ENCODE assay signal across 7 cellular contexts in genomic region chr22:37198290-37199102, GRCh38. TPM values are rescaled to one million over a fixed set of nuclear protein-coding genes. Genes with fewer than 3 reads are reported as not detected.
DNase-seq lines count a peak whose midpoint lies in the region; FAIRE-seq and TF ChIP-seq lines count a peak whose summit lies in the region.

No MANE protein-coding gene starts in this region.

- H3K79me2 ChIP-seq in neural cell (replicated peaks; ENCODE audit: insufficient read depth, low read length) = no peaks in the 10 kb centered on the region

- peak overlapping the region; percentile 92 for H3K27ac Mint-ChIP-seq in stimulated activated naive CD8-positive, alpha-beta T cell treated with anti-CD3 and anti-CD28 coated beads, Interleukin-15, Interleukin-2, amounts not matched to agents 100 ng/mL and 50 ng/mL, for 24 hours

- H3K4me3 Mint-ChIP-seq in stimulated activated naive CD8-positive, alpha-beta T cell treated with anti-CD3 and anti-CD28 coated beads, Interleukin-15, Interleukin-2, amounts not matched to agents 100 ng/mL and 50 ng/mL, for 24 hours = peak overlapping the region; percentile 86

- H3K9me3 ChIP-seq in HUES64 (ENCODE audit: insufficient read depth, low read depth, low read length) (peaks cover 2% of the 10 kb centered on the region; the same call in 1 of the 2 replicates), SJCRH30 (replicated peaks) (no peaks in the 10 kb centered on the region), neural cell (ENCODE audit: low read length) (no peaks in the 10 kb centered on the region)

- no peaks in the 10 kb centered on the region for H4K20me1 ChIP-seq in neural cell (ENCODE audit: insufficient read depth)

- peak overlapping the region; percentile 78 for H3K27ac ChIP-seq in HUES64 (ENCODE audit: low read depth, low read length)
- H3K27ac ChIP-seq in SJCRH30 = no peak overlapping the region
- H3K27ac ChIP-seq in neural cell (ENCODE audit: low read length) = peak overlapping the region; percentile 89

- no peaks in the 10 kb centered on the region for H3K9me2 ChIP-seq in neural cell (ENCODE audit: insufficient read depth, low read length)

- no peaks in the 10 kb centered on the region for H3K27me3 Mint-ChIP-seq in stimulated activated naive CD8-positive, alpha-beta T cell treated with anti-CD3 and anti-CD28 coated beads, Interleukin-15, Interleukin-2, amounts not matched to agents 100 ng/mL and 50 ng/mL, for 24 hours

- peak; percentile 48 for TF ChIP-seq RAD21 in neural cell (conservative IDR thresholded peaks at IDR 0.05)

- TF ChIP-seq EP300 in neural cell (conservative IDR thresholded peaks at IDR 0.05; ENCODE audit: poor library complexity, severe bottlenecking) = peak; percentile 52

- H3K4me3 ChIP-seq in HUES64 (ENCODE audit: low read length) (peak overlapping the region; percentile 81), SJCRH30 (peak overlapping the region; percentile 47), foreskin fibroblast (ENCODE audit: low read depth in 1 of 2, low read length in 2 of 2) (peak overlapping the region; percentile 72 to 84), neural cell (ENCODE audit: low read length) (peak overlapping the region; percentile 73)

- H3K9me3 Mint-ChIP-seq in stimulated activated naive CD8-positive, alpha-beta T cell treated with anti-CD3 and anti-CD28 coated beads, Interleukin-15, Interleukin-2, amounts not matched to agents 100 ng/mL and 50 ng/mL, for 24 hours = no peaks in the 10 kb centered on the region

- H3K4me1 ChIP-seq in HUES64 (ENCODE audit: insufficient read depth, low read length) (peaks cover 14% of the 10 kb centered on the region), SJCRH30 (no peaks in the 10 kb centered on the region)

- peak; percentile 88 for FAIRE-seq in GM12891 (lab: Jason Lieb, UNC)

- WGBS in HUES64 = 8% methylated on average over 51 of the region's 51 CpGs

- H3K36me3 ChIP-seq in HUES64 (ENCODE audit: insufficient read depth, low read length) (no peaks in the 10 kb centered on the region), SJCRH30 (no peaks in the 10 kb centered on the region), neural cell (ENCODE audit: insufficient read depth, low read length) (no peaks in the 10 kb centered on the region)

- H3K9ac ChIP-seq in HUES64 (ENCODE audit: low read depth, low read length) (peak overlapping the region; percentile 89), neural cell (ENCODE audit: low read length) (peak overlapping the region; percentile 93)

- peak overlapping the region; percentile 68 for H3K4me2 ChIP-seq in neural cell (ENCODE audit: low read length)

- DNase-seq in GM12891 (ENCODE audit: insufficient read length, low spot score) (peak; percentile 82), SJCRH30 (no peak), foreskin fibroblast (peak; percentile 59 to 89)
- peak; percentile 90 for DNase-seq in activated gamma-delta T cell treated with anti-CD3 and anti-CD28 coated beads, Interleukin-2, amount 50 U/mL, for 16 hours (ENCODE audit: low read depth)

- no peaks in the 10 kb centered on the region for H3K36me3 Mint-ChIP-seq in stimulated activated naive CD8-positive, alpha-beta T cell treated with anti-CD3 and anti-CD28 coated beads, Interleukin-15, Interleukin-2, amounts not matched to agents 100 ng/mL and 50 ng/mL, for 24 hours (ENCODE audit: low read depth)

- TF ChIP-seq CTCF in foreskin fibroblast (IDR thresholded peaks at IDR 0.05; ENCODE audit: low read depth, low read length) (peak; percentile 66), neural cell (IDR thresholded peaks at IDR 0.05; ENCODE audit: poor library complexity, severe bottlenecking) (peak; percentile 64)

- no peak for TF ChIP-seq POLR2A in GM12891 (IDR thresholded peaks at IDR 0.05; ENCODE audit: low read depth, low read length)

- peak overlapping the region; percentile 79 for H2AFZ ChIP-seq in neural cell (ENCODE audit: low read depth, low read length)

- H3F3A ChIP-seq in neural cell (ENCODE audit: insufficient read depth, low read length, poor library complexity, severe bottlenecking) = no peaks in the 10 kb centered on the region

- peaks cover 54% of the 10 kb centered on the region for H3K4me1 Mint-ChIP-seq in stimulated activated naive CD8-positive, alpha-beta T cell treated with anti-CD3 and anti-CD28 coated beads, Interleukin-15, Interleukin-2, amounts not matched to agents 100 ng/mL and 50 ng/mL, for 24 hours (ENCODE audit: low read depth)

- H3K27me3 ChIP-seq in HUES64 (ENCODE audit: insufficient read depth, low read length) (no peaks in the 10 kb centered on the region), SJCRH30 (0 out of 2 replicates have a peak, but pooled peaks cover 6% of the 10 kb centered on the region), neural cell (ENCODE audit: insufficient read depth, low read depth, low read length) (no peaks in the 10 kb centered on the region)

TF ChIP-seq in GM12891, 5 proteins besides CTCF, POLR2A, EP300 and RAD21:
- TF ChIP-seq POU2F2 (IDR thresholded peaks at IDR 0.05; ENCODE audit: low read depth, low read length) (no peak), PAX5 (IDR thresholded peaks at IDR 0.05; ENCODE audit: insufficient read depth, low read length, severe bottlenecking) (no peak), POLR2AphosphoS5 (IDR thresholded peaks at IDR 0.05; ENCODE audit: low read depth, low read length) (no peak), TAF1 (IDR thresholded peaks at IDR 0.05; ENCODE audit: low read depth, low read length) (no peak), SPI1 (IDR thresholded peaks at IDR 0.05; ENCODE audit: low read depth, low read length) (no peak)

TF ChIP-seq in neural cell, 6 proteins besides CTCF, POLR2A, EP300 and RAD21:
- TF ChIP-seq TAF1 (IDR thresholded peaks at IDR 0.05; ENCODE audit: low read depth) (no peak), REST (IDR thresholded peaks at IDR 0.05; ENCODE audit: borderline replicate concordance) (no peak), EZH2 (IDR thresholded peaks at IDR 0.05; ENCODE audit: borderline replicate concordance, insufficient read depth, low read length, poor library complexity, severe bottlenecking) (no peak), MXI1 (conservative IDR thresholded peaks at IDR 0.05; ENCODE audit: poor library complexity, severe bottlenecking) (no peak), SMC3 (conservative IDR thresholded peaks at IDR 0.05; ENCODE audit: poor library complexity) (peak; percentile 41), POLR2AphosphoS5 (IDR thresholded peaks at IDR 0.05) (peak; percentile 49)

RNA-seq across cellular contexts. Expression of gene C1QTNF6, which starts 10.4 kb away (rescaled TPM):
- 2.6 TPM for polyA plus RNA-seq in GM12891 (2012; ENCODE audit: low read depth, missing spikeins)
- polyA plus RNA-seq in HUES64 (2013, experiment 1 of 2) = 6.6 TPM
- 6.9 TPM for polyA plus RNA-seq in HUES64 (2013, experiment 2 of 2)
- total RNA-seq in SJCRH30 (2014; rRNA removed; shearing (Covaris generic)) = 0.08 TPM in 1 of 2 replicates, not detected in the other
- polyA plus RNA-seq in neural cell = 5.3 and 7.9 TPM in 2 replicates
- 4.9 and 5.7 TPM in 2 replicates for polyA minus RNA-seq in neural cell

RNA-seq across cellular contexts. Expression of gene SSTR3, which starts 13.8 kb away (rescaled TPM):
- polyA plus RNA-seq in GM12891 (2012; ENCODE audit: low read depth, missing spikeins) = 3.7 TPM
- 0.15 TPM for polyA plus RNA-seq in HUES64 (2013, experiment 1 of 2)
- 0.25 TPM for polyA plus RNA-seq in HUES64 (2013, experiment 2 of 2)
- total RNA-seq in SJCRH30 (2014; rRNA removed; shearing (Covaris generic)) = not detected in 2 replicates
- not detected in 2 replicates for polyA plus RNA-seq in neural cell
- polyA minus RNA-seq in neural cell = not detected in 2 replicates

RNA-seq across cellular contexts. Expression of gene RAC2, which starts 45.6 kb away (rescaled TPM):
- 448 TPM for polyA plus RNA-seq in GM12891 (2012; ENCODE audit: low read depth, missing spikeins)
- 2.0 TPM for polyA plus RNA-seq in HUES64 (2013, experiment 1 of 2)
- polyA plus RNA-seq in HUES64 (2013, experiment 2 of 2) = 3.2 TPM
- total RNA-seq in SJCRH30 (2014; rRNA removed; shearing (Covaris generic)) = not detected in 2 replicates
- polyA plus RNA-seq in neural cell = not detected in 2 replicates
- not detected in 2 replicates for polyA minus RNA-seq in neural cell

RNA-seq across cellular contexts. Expression of gene IL2RB, which starts 48.8 kb away (rescaled TPM):
- 44.7 TPM for polyA plus RNA-seq in GM12891 (2012; ENCODE audit: low read depth, missing spikeins)
- 1.5 TPM for polyA plus RNA-seq in HUES64 (2013, experiment 1 of 2)
- polyA plus RNA-seq in HUES64 (2013, experiment 2 of 2) = 1.3 TPM
- total RNA-seq in SJCRH30 (2014; rRNA removed; shearing (Covaris generic)) = 0.13 and 0.26 TPM in 2 replicates
- not detected in 2 replicates for polyA plus RNA-seq in neural cell
- not detected in 2 replicates for polyA minus RNA-seq in neural cell

Comparison
In these comparisons a context has a peak if more than half of its experiments do, and no peak if none do; other contexts are left out.
1. DNase-seq: peak in GM12891 (single experiment), activated gamma-delta T cell treated with anti-CD3 and anti-CD28 coated beads, Interleukin-2, amount 50 U/mL, for 16 hours (single experiment) and foreskin fibroblast (2 of 2); none in SJCRH30 (0 of 2).
2. Peak in every context shown above with its lines, with median percentiles within 50 percentile points of each other: H3K4me3 ChIP-seq.